Comparison of ENCODE assay signal across 1 cellular context in genomic region chr17:57879437-57880085, GRCh38.
TF ChIP-seq lines count a peak whose summit lies in the region.

No MANE protein-coding gene starts in this region.

TF ChIP-seq in K562, 482 proteins besides CTCF, POLR2A, EP300 and RAD21 (continued from another document):
- TF ChIP-seq HMG20A (CRISPR knock-in tag; conservative IDR thresholded peaks at IDR 0.05), result no peak
- no peak for TF ChIP-seq E2F3 (CRISPR knock-in tag; IDR thresholded peaks at IDR 0.05)
- TF ChIP-seq CBFA2T2 (conservative IDR thresholded peaks at IDR 0.05), result no peak
- TF ChIP-seq ERF (CRISPR knock-in tag; IDR thresholded peaks at IDR 0.05), result no peak
